ENCODE assay signal across 25 cellular contexts in genomic region chr10:75305675-75306074, GRCh38.
"Had no signal": no experiment of that assay in that cellular context is flagged by ENCODE, and none has a peak within 500 bp of the region (broad histone marks: within the 10 kb centered on the region; RNA-seq: fewer than 3 reads in every experiment).

No MANE protein-coding gene starts in this region.

- H3K9me3 ChIP-seq: ovary, psoas muscle, right lobe of liver, thoracic aorta, thyroid gland, upper lobe of left lung, vagina had no signal

- H3K36me3 ChIP-seq: neural progenitor cell, ovary, right lobe of liver, sigmoid colon, stomach, thoracic aorta, thyroid gland, tibial nerve, upper lobe of left lung, vagina had no signal

- H3K4me2 ChIP-seq: neural progenitor cell had no signal

- H3K79me2 ChIP-seq: parathyroid adenoma had no signal

- H3K9ac ChIP-seq: neural progenitor cell, parathyroid adenoma had no signal

- H3K4me3 ChIP-seq: neural progenitor cell, ovary, psoas muscle, right lobe of liver, sigmoid colon, stomach, thoracic aorta, thyroid gland, tibial nerve, upper lobe of left lung, vagina had no signal

- H2AFZ ChIP-seq: neural progenitor cell, parathyroid adenoma had no signal

- H3K27me3 ChIP-seq: neural progenitor cell, ovary, right lobe of liver, sigmoid colon, stomach, thyroid gland, tibial nerve, upper lobe of left lung, vagina had no signal

- ATAC-seq: natural killer cell; psoas muscle; right cardiac atrium; right lobe of liver; stimulated activated effector memory CD8-positive, alpha-beta T cell treated with anti-CD3 and anti-CD28 coated beads, Interleukin-12 subunit alpha, Interleukin-12 subunit beta, amount 100 ng/mL, for 72 hours; stimulated activated naive B cell treated with anti-CD40 and anti-IgM and Interleukin-4, amounts not matched to agents 10 μg/mL and 1 μg/mL and 100 μg/mL, for 72 hours had no signal

- DNase-seq: natural killer cell; occipital lobe; ovary; posterior cingulate gyrus; psoas muscle; right cardiac atrium; right lobe of liver; sigmoid colon; small intestine; stimulated activated CD4-positive, alpha-beta T cell treated with anti-CD3 and anti-CD28 coated beads, Interleukin-15, amount 100 ng/mL, for 24 hours; stimulated activated CD4-positive, alpha-beta T cell treated with anti-CD3 and anti-CD28 coated beads, Interleukin-2, amount 100 ng/mL, for 24 hours; stimulated activated CD4-positive, alpha-beta T cell treated with anti-CD3 and anti-CD28 coated beads, Interleukin-2, amount 100 ng/mL, for 48 hours; stimulated activated CD4-positive, alpha-beta T cell treated with anti-CD3 and anti-CD28 coated beads, Interleukin-4, amount 100 ng/mL, for 24 hours; stimulated activated naive B cell treated with anti-CD40 and anti-IgM and Interleukin-4, amounts not matched to agents 10 μg/mL and 1 μg/mL and 100 μg/mL, for 72 hours; stimulated activated naive CD4-positive, alpha-beta T cell treated with Interleukin-2 at 50 U/mL for 16 hours; stomach; thyroid gland; trophoblast cell; upper lobe of left lung had no signal

- H3K27ac ChIP-seq: neural progenitor cell, ovary, parathyroid adenoma, psoas muscle, right lobe of liver, sigmoid colon, stomach, thoracic aorta, thyroid gland, tibial nerve, upper lobe of left lung, vagina had no signal

- H3K4me1 ChIP-seq: neural progenitor cell, parathyroid adenoma, psoas muscle, right lobe of liver, sigmoid colon, stomach, thyroid gland, tibial nerve, upper lobe of left lung, vagina had no signal
